ENCODE assay signal across 10 cellular contexts in the genomic region with DNA sequence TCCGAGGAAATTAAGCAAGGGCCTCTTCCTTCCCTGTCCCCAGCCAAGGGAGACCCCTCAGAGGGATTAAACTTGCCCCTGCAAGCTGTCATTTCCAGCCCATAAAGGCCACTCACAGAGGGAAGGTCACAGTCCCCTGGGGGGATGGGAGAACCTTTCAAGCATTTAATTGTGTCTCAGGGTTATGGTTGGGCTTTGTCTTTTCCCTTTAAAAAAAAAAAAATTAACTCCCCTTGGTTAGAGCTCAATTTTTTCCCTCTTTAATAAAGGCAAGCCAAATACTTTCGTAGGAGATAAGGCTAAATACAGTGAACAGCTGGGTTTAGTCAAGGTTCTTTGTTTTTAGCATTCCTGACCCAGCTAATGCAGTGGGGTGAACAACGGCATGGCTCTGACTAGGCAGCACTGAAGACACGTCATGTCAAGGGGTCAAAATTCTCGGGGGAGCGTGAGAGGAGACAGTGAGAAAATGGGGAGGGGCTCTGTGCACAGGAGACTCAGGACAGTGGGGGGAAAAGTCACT. TPM values are rescaled to one million over a fixed set of nuclear protein-coding genes. Genes with fewer than 3 reads are reported as not detected.
DNase-seq lines count a peak whose midpoint lies in the region; ATAC-seq, FAIRE-seq and TF ChIP-seq lines count a peak whose summit lies in the region.
"Had no signal": no experiment of that assay in that cellular context is flagged by ENCODE, and none has a peak within 500 bp of the region (broad histone marks: within the 10 kb centered on the region; RNA-seq: fewer than 3 reads in every experiment).

No MANE protein-coding gene starts in this region.

- H3K4me3 ChIP-seq in HUES48 (ENCODE audit: low read depth, low read length) (no peak overlapping the region), liver (ENCODE audit: low read depth in 1 of 3, low read length in 3 of 3) (no peak overlapping the region), thoracic aorta (peak overlapping the region; percentile 9)

- peaks cover 32% of the 10 kb centered on the region for H3K4me1 ChIP-seq in HUES48 (ENCODE audit: control insufficient read depth, insufficient read depth, low read length)
- peaks cover 5 to 15% (median 10%) of the 10 kb centered on the region in 4 donors for H3K4me1 ChIP-seq in liver (ENCODE audit: control insufficient read depth in 4 of 4, insufficient read depth in 4 of 4, low read length in 3 of 4)
- H3K4me1 ChIP-seq in thoracic aorta (ENCODE audit: control insufficient read depth in 1 of 2, low read depth in 2 of 2) = peaks cover 18 to 52% of the 10 kb centered on the region in 2 donors

- H3K9me3 ChIP-seq in HUES48 (ENCODE audit: control insufficient read depth, insufficient read depth, low read length) (no peaks in the 10 kb centered on the region), liver (ENCODE audit: control insufficient read depth in 4 of 4, low read length in 3 of 4) (no peaks in the 10 kb centered on the region), thoracic aorta (no peaks in the 10 kb centered on the region)

- H3K27ac ChIP-seq in HUES48 (ENCODE audit: low read depth, low read length) = peak overlapping the region; percentile 71
- H3K27ac ChIP-seq in liver (ENCODE audit: low read depth in 1 of 2, low read length in 2 of 2) = peak overlapping the region in 1 of 2 donors; percentile 30
- peak overlapping the region; percentile 46 to 61 for H3K27ac ChIP-seq in thoracic aorta

- H3K36me3 ChIP-seq in HUES48 (ENCODE audit: control insufficient read depth, insufficient read depth, low read length) (peaks cover 70% of the 10 kb centered on the region), liver (ENCODE audit: control insufficient read depth in 4 of 4, insufficient read depth in 3 of 4, low read depth in 1 of 4, low read length in 3 of 4) (peaks cover 0 to 2% (median 0%) of the 10 kb centered on the region in 4 donors), thoracic aorta (peaks cover 27% of the 10 kb centered on the region)

- TF ChIP-seq CTCF in liver (IDR thresholded peaks at IDR 0.05; ENCODE audit: low read depth, low read length, missing input control) (no peak), thoracic aorta (IDR thresholded peaks at IDR 0.05) (no peak)

- no peak for TF ChIP-seq RAD21 in liver (IDR thresholded peaks at IDR 0.05)

- 75% methylated on average over 6 of the region's 6 CpGs for WGBS in liver

- ATAC-seq in thoracic aorta (ENCODE audit: insufficient number of reproducible peaks, low FRiP score, low read depth) (peak; percentile 42), GM19328 (IDR thresholded peaks at IDR 0.05; ENCODE audit: unreplicated experiment) (no peak)
- ATAC-seq: activated T-cell treated with anti-CD3 and anti-CD28 coated beads, Interleukin-2, amount 50 U/mL, for 72 hours had no signal

- DNase-seq in dedifferentiated amniotic fluid mesenchymal stem cell (ENCODE audit: extremely low spot score) (peak; percentile 53), thoracic aorta (ENCODE audit: low spot score) (no peak), urothelium cell line (ENCODE audit: low spot score) (no peak)
- DNase-seq in activated CD4-positive, CD25-positive, alpha-beta regulatory T cell (lab: John Stamatoyannopoulos, UW) = no peak
- DNase-seq: activated T-cell treated with anti-CD3 and anti-CD28 coated beads, Interleukin-2, amount 50 U/mL, for 72 hours; MV-4-11; SW 1271 had no signal

- FAIRE-seq in urothelium cell line (lab: Jason Lieb, UNC) = no peak

- H3K9ac ChIP-seq in HUES48 (ENCODE audit: low read depth, low read length) (no peak overlapping the region), liver (ENCODE audit: low read depth in 1 of 2, low read length in 2 of 2) (no peak overlapping the region)

- H3K27me3 ChIP-seq in HUES48 (ENCODE audit: control insufficient read depth, insufficient read depth, low read length) (no peaks in the 10 kb centered on the region), liver (ENCODE audit: control insufficient read depth in 4 of 4, insufficient read depth in 4 of 4, low read length in 3 of 4) (no peaks in the 10 kb centered on the region), thoracic aorta (replicated peaks; ENCODE audit: insufficient read depth) (no peaks in the 10 kb centered on the region)

TF ChIP-seq in liver, 16 proteins besides CTCF, POLR2A, EP300 and RAD21:
- TF ChIP-seq NR2F2 (IDR thresholded peaks at IDR 0.05) = peak; percentile 87
- no peak for TF ChIP-seq EGR1 (IDR thresholded peaks at IDR 0.05; ENCODE audit: low read depth in 2 of 2)

RNA-seq across cellular contexts. Expression of a gene that starts 30.4 kb away (rescaled TPM):
- total RNA-seq in liver (1 to 10 TPM; 1.0 to 3.5 TPM), thoracic aorta (10 to 100 TPM; 24.9 to 27.4 TPM)
- polyA plus RNA-seq in liver = 1 to 10 TPM in 1 of 2 donors, under 1 TPM in 1; 0.33 to 1.9 TPM

Comparison
In these comparisons a context has a peak if more than half of its experiments do, and no peak if none do; other contexts are left out.
1. RNA of a gene that starts 30.4 kb away (total RNA-seq): 24.9 to 27.4 TPM in thoracic aorta; 1.0 to 3.5 TPM in liver; every median in the first group is over 4 times any median in the second.